In genomic region chr3:197711973-197712707, GRCh38 we compare ENCODE assay signal across 8 cellular contexts. TPM values are rescaled to one million over a fixed set of nuclear protein-coding genes. Genes with fewer than 3 reads are reported as not detected.
DNase-seq lines count a peak whose midpoint lies in the region; ATAC-seq and TF ChIP-seq lines count a peak whose summit lies in the region.

No MANE protein-coding gene starts in this region.

- peak; percentile 89 for DNase-seq in AG04450 (ENCODE audit: low read depth, low spot score)
- peak; percentile 28 for DNase-seq in GM19238 (ENCODE audit: insufficient read length, low spot score)
- DNase-seq in RWPE1 (ENCODE audit: low spot score), result peak; percentile 92
- peak; percentile 94 for DNase-seq in activated effector memory CD4-positive, alpha-beta T cell treated with anti-CD3 and anti-CD28 coated beads, Interleukin-2, amount 50 U/mL, for 16 hours
- peak; percentile 99 for DNase-seq in fibroblast of villous mesenchyme (ENCODE audit: low read depth)
- DNase-seq in neural progenitor cell (ENCODE audit: low spot score), result peak; percentile 32
- DNase-seq in stimulated activated naive CD8-positive, alpha-beta T cell treated with anti-CD3 and anti-CD28 coated beads, Interleukin-15, amount 100 ng/mL, for 72 hours, result peak; percentile 71 to 85

- peaks cover 16% of the 10 kb centered on the region for H3K4me1 Mint-ChIP-seq in neural progenitor cell
- peaks cover 42% of the 10 kb centered on the region for H3K4me1 Mint-ChIP-seq in stimulated activated naive CD8-positive, alpha-beta T cell treated with anti-CD3 and anti-CD28 coated beads, Interleukin-15, amount 100 ng/mL, for 72 hours

- H3K4me3 ChIP-seq in AG04450 (ENCODE audit: low read depth, low read length) (peak overlapping the region; percentile 62), fibroblast of villous mesenchyme (ENCODE audit: low read depth, low read length) (peak overlapping the region; percentile 56), neural progenitor cell (no peak overlapping the region)

- peaks cover 2% of the 10 kb centered on the region for H3K27me3 Mint-ChIP-seq in neural progenitor cell (ENCODE audit: insufficient read depth, low read depth)
- H3K27me3 Mint-ChIP-seq in stimulated activated naive CD8-positive, alpha-beta T cell treated with anti-CD3 and anti-CD28 coated beads, Interleukin-15, amount 100 ng/mL, for 72 hours, result no peaks in the 10 kb centered on the region

- CTCF ChIA-PET in AG04450 (lab: Charles Lee), result interaction anchor here (0.8 to 1.2 kb wide), 2 partner anchors 11 to 113 kb away, joined by 3 to 5 read pairs; no protein-coding TSS in a partner anchor
- CTCF ChIA-PET in RWPE1 (lab: Yijun Ruan, JAX), result no interaction called here

- peak; percentile 87 for ATAC-seq in HG03432 (IDR thresholded peaks at IDR 0.05; ENCODE audit: unreplicated experiment)
- ATAC-seq in stimulated activated naive CD8-positive, alpha-beta T cell treated with anti-CD3 and anti-CD28 coated beads, Interleukin-15, amount 100 ng/mL, for 72 hours, result peak; percentile 99

- H3K4me2 ChIP-seq in neural progenitor cell, result peak overlapping the region; percentile 35

- TF ChIP-seq CTCF in AG04450 (IDR thresholded peaks at IDR 0.05; ENCODE audit: low read depth, low read length) (no peak), RWPE1 (conservative IDR thresholded peaks at IDR 0.05; ENCODE audit: low read depth) (no peak), fibroblast of villous mesenchyme (IDR thresholded peaks at IDR 0.05; ENCODE audit: insufficient read depth, low read depth, low read length) (no peak), neural progenitor cell (IDR thresholded peaks at IDR 0.05) (no peak)

- no peak overlapping the region for H3K9ac ChIP-seq in neural progenitor cell

- H3K27ac Mint-ChIP-seq in neural progenitor cell, result peak overlapping the region; percentile 87
- peak overlapping the region; percentile 86 to 89 for H3K27ac Mint-ChIP-seq in stimulated activated naive CD8-positive, alpha-beta T cell treated with anti-CD3 and anti-CD28 coated beads, Interleukin-15, amount 100 ng/mL, for 72 hours

- no peaks in the 10 kb centered on the region for H3K9me3 Mint-ChIP-seq in neural progenitor cell
- no peaks in the 10 kb centered on the region for H3K9me3 Mint-ChIP-seq in stimulated activated naive CD8-positive, alpha-beta T cell treated with anti-CD3 and anti-CD28 coated beads, Interleukin-15, amount 100 ng/mL, for 72 hours

- peaks cover 8% of the 10 kb centered on the region for H3K4me1 ChIP-seq in neural progenitor cell

- no peaks in the 10 kb centered on the region for H3K36me3 ChIP-seq in neural progenitor cell

- peak overlapping the region; percentile 61 for H2AFZ ChIP-seq in neural progenitor cell (replicated peaks)

- H3K27me3 ChIP-seq in AG04450 (ENCODE audit: control insufficient read depth, insufficient read depth, low read length) (no peaks in the 10 kb centered on the region), neural progenitor cell (no peaks in the 10 kb centered on the region)

- POLR2A ChIA-PET in AG04450 (lab: Yijun Ruan, JAX), result interaction anchor here (1.0 kb wide), 2 partner anchors 24 to 26 kb away, joined by 3 read pairs; no protein-coding TSS in a partner anchor
- POLR2A ChIA-PET in RWPE1 (lab: Yijun Ruan, JAX; ENCODE audit: low non-redundant PET), result no interaction called here

- H3K9me3 ChIP-seq in AG04450 (ENCODE audit: control insufficient read depth, insufficient read depth, low read length), result no peaks in the 10 kb centered on the region
- no peaks in the 10 kb centered on the region for H3K9me3 ChIP-seq in neural progenitor cell (ENCODE audit: low read depth)

- peaks cover 9% of the 10 kb centered on the region for H3K36me3 Mint-ChIP-seq in neural progenitor cell

- H3K4me3 Mint-ChIP-seq in neural progenitor cell, result peak overlapping the region; percentile 76
- H3K4me3 Mint-ChIP-seq in stimulated activated naive CD8-positive, alpha-beta T cell treated with anti-CD3 and anti-CD28 coated beads, Interleukin-15, amount 100 ng/mL, for 72 hours, result peak overlapping the region; percentile 68 to 74

- no peaks in the 10 kb centered on the region for H3K79me2 ChIP-seq in neural progenitor cell (ENCODE audit: low read depth)

- H3F3A ChIP-seq in neural progenitor cell (ENCODE audit: low read depth), result no peaks in the 10 kb centered on the region

- H3K27ac ChIP-seq in AG04450 (ENCODE audit: low read depth, low read length) (peak overlapping the region; percentile 97), RWPE1 (peak overlapping the region; percentile 88), neural progenitor cell (peak overlapping the region; percentile 23)

- no peaks in the 10 kb centered on the region for H4K20me1 ChIP-seq in neural progenitor cell (ENCODE audit: low read depth)

RNA-seq across cellular contexts. Expression of gene RUBCN, which starts 24.6 kb away (rescaled TPM):
- 8.8 and 9.4 TPM in 2 replicates for polyA plus RNA-seq in AG04450 (2011; rRNA removed)
- polyA minus RNA-seq in AG04450 (2011; rRNA and poly(A)+ RNA removed), result 19.7 and 20.0 TPM in 2 replicates
- total RNA-seq in fibroblast of villous mesenchyme (26.4 and 28.1 TPM in 2 replicates), neural progenitor cell (ENCODE audit: low replicate concordance) (6.4 and 22.1 TPM in 2 replicates)

RNA-seq across cellular contexts. Expression of gene FYTTD1, which starts 37.5 kb away (rescaled TPM):
- polyA plus RNA-seq in AG04450 (2011; rRNA removed), result 55.8 and 65.5 TPM in 2 replicates
- 28.6 and 44.8 TPM in 2 replicates for polyA minus RNA-seq in AG04450 (2011; rRNA and poly(A)+ RNA removed)
- total RNA-seq in fibroblast of villous mesenchyme, result 43.5 and 58.3 TPM in 2 replicates
- total RNA-seq in neural progenitor cell (ENCODE audit: low replicate concordance), result 38.4 and 104 TPM in 2 replicates

Comparison
In these comparisons a context has a peak if more than half of its experiments do, and no peak if none do; other contexts are left out.
1. DNase-seq: peak in every context shown above with its lines; median percentile 99 in fibroblast of villous mesenchyme; 94 in activated effector memory CD4-positive, alpha-beta T cell treated with anti-CD3 and anti-CD28 coated beads, Interleukin-2, amount 50 U/mL, for 16 hours; 92 in RWPE1; 89 in AG04450; 78 in stimulated activated naive CD8-positive, alpha-beta T cell treated with anti-CD3 and anti-CD28 coated beads, Interleukin-15, amount 100 ng/mL, for 72 hours; 32 in neural progenitor cell; 28 in GM19238.
2. H3K27ac ChIP-seq: peak in every context shown above with its lines; median percentile 97 in AG04450; 88 in RWPE1; 23 in neural progenitor cell.